9 cellular contexts compared by ENCODE assay signal in genomic region chr6:40789143-40789764, GRCh38.
DNase-seq lines count a peak whose midpoint lies in the region; ATAC-seq and TF ChIP-seq lines count a peak whose summit lies in the region.
"Had no signal": no experiment of that assay in that cellular context is flagged by ENCODE, and none has a peak within 500 bp of the region (broad histone marks: within the 10 kb centered on the region; RNA-seq: fewer than 3 reads in every experiment).

No MANE protein-coding gene starts in this region.

- H3K27ac ChIP-seq in mammary epithelial cell (ENCODE audit: insufficient read depth, low read depth, low read length) (no peak overlapping the region), thymus (ENCODE audit: low read depth) (peak overlapping the region; percentile 11)

- H3K4me1 Mint-ChIP-seq in MCF 10A (ENCODE audit: insufficient read depth, unreplicated experiment), result no peaks in the 10 kb centered on the region
- H3K4me1 Mint-ChIP-seq in T-helper 2 cell treated with Interferon-gamma antibody and Interleukin-4, amounts not matched to agents 5 μg/mL and 100 μg/mL, for 36 hours (ENCODE audit: low read depth), result peaks cover 17% of the 10 kb centered on the region
- peaks cover 16% of the 10 kb centered on the region for H3K4me1 Mint-ChIP-seq in glutamatergic neuron (ENCODE audit: low read depth, unreplicated experiment)

- H3K9me3 ChIP-seq in mammary epithelial cell (replicated peaks; ENCODE audit: insufficient read depth, low read length), result no peaks in the 10 kb centered on the region
- no peaks in the 10 kb centered on the region for H3K9me3 ChIP-seq in thymus (ENCODE audit: control insufficient read depth)

- no peaks in the 10 kb centered on the region for H3K79me2 ChIP-seq in mammary epithelial cell (ENCODE audit: insufficient read depth, low read length)

- dilution Hi-C loops in mammary epithelial cell (cut with HindIII; ENCODE audit: low sequenced_read_pairs), result no loop called here

- BruUV-seq in mammary epithelial cell (replicated peaks; lab: Mats Ljungman, UMichigan), result no TSS peak
- BruUV-seq in MCF 10A (replicated peaks; lab: Mats Ljungman, UMichigan), result no TSS peak

- H3K36me3 ChIP-seq in mammary epithelial cell (ENCODE audit: insufficient read depth, low read length) (no peaks in the 10 kb centered on the region), thymus (ENCODE audit: control insufficient read depth, insufficient read depth) (no peaks in the 10 kb centered on the region)

- H3K27me3 Mint-ChIP-seq in MCF 10A (ENCODE audit: insufficient read depth, unreplicated experiment), result no peaks in the 10 kb centered on the region
- H3K27me3 Mint-ChIP-seq in T-helper 2 cell treated with Interferon-gamma antibody and Interleukin-4, amounts not matched to agents 5 μg/mL and 100 μg/mL, for 36 hours (ENCODE audit: low read depth), result peaks cover 3% of the 10 kb centered on the region
- H3K27me3 Mint-ChIP-seq in glutamatergic neuron (ENCODE audit: unreplicated experiment), result peaks cover 5% of the 10 kb centered on the region

- H3K4me3 ChIP-seq in mammary epithelial cell (replicated peaks in 1 of 3; ENCODE audit: insufficient read depth in 1 of 3, low read depth in 2 of 3, low read length in 3 of 3), result no peak overlapping the region
- H3K4me3 ChIP-seq in thymus (ENCODE audit: low read length), result no peak overlapping the region

- in situ Hi-C loops in mammary epithelial cell (cut with MboI; ENCODE audit: low sequenced_read_pairs in 2 of 2), result no loop called here

- H3K27me3 ChIP-seq in mammary epithelial cell (ENCODE audit: insufficient read depth, low read length), result no peaks in the 10 kb centered on the region
- H3K27me3 ChIP-seq in thymus (ENCODE audit: control insufficient read depth, insufficient read depth), result no peaks in the 10 kb centered on the region

- POLR2A ChIA-PET in MCF 10A (lab: Yijun Ruan, JAX), result no interaction called here

- DNase-seq in mammary epithelial cell, result no peak
- no peak for DNase-seq in MCF 10A (ENCODE audit: unreplicated experiment)
- peak; percentile 10 for DNase-seq in T-helper 2 cell treated with Interferon-gamma antibody and Interleukin-4, amounts not matched to agents 5 μg/mL and 100 μg/mL, for 36 hours (ENCODE audit: low spot score)
- DNase-seq in glutamatergic neuron, result no peak
- no peak for DNase-seq in Ammon's horn (ENCODE audit: low spot score)
- DNase-seq in HUDEP-2 (lab: John Stamatoyannopoulos, UW; ENCODE audit: unreplicated experiment in 76 of 76), result no peak
- DNase-seq: caudate nucleus had no signal

- ATAC-seq in HG03025 (IDR thresholded peaks at IDR 0.05; ENCODE audit: low FRiP score, unreplicated experiment), result no peak

- no peak overlapping the region for H3K9ac ChIP-seq in mammary epithelial cell (ENCODE audit: insufficient read depth, low read length)

- H2AFZ ChIP-seq in mammary epithelial cell (ENCODE audit: low read depth, low read length), result peak overlapping the region; percentile 26

- CTCF ChIA-PET in mammary epithelial cell (lab: Charles Lee; ENCODE audit: low non-redundant PET) (no interaction called here), MCF 10A (lab: Yijun Ruan, JAX) (no interaction called here)

- H3K4me2 ChIP-seq in mammary epithelial cell (ENCODE audit: insufficient read depth, low read depth, low read length), result no peak overlapping the region

- H3K4me3 Mint-ChIP-seq in MCF 10A (ENCODE audit: unreplicated experiment), result no peak overlapping the region
- peak overlapping the region; percentile 30 for H3K4me3 Mint-ChIP-seq in T-helper 2 cell treated with Interferon-gamma antibody and Interleukin-4, amounts not matched to agents 5 μg/mL and 100 μg/mL, for 36 hours
- H3K4me3 Mint-ChIP-seq in glutamatergic neuron (ENCODE audit: unreplicated experiment), result no peak overlapping the region

- TF ChIP-seq CTCF in mammary epithelial cell (conservative IDR thresholded peaks at IDR 0.05 in 1 of 2, IDR thresholded peaks at IDR 0.05 in 1 of 2; ENCODE audit: extremely low read depth in 1 of 2, insufficient read depth in 1 of 2, low read depth in 1 of 2, low read length in 2 of 2), result no peak
- TF ChIP-seq CTCF in MCF 10A (IDR thresholded peaks at IDR 0.05; ENCODE audit: unreplicated experiment), result no peak
- no peak for TF ChIP-seq CTCF in glutamatergic neuron (IDR thresholded peaks at IDR 0.05; ENCODE audit: partially characterized antibody, unreplicated experiment)

- peaks cover 11% of the 10 kb centered on the region for H3K4me1 ChIP-seq in mammary epithelial cell (ENCODE audit: insufficient read depth, low read length)
- no peaks in the 10 kb centered on the region for H3K4me1 ChIP-seq in thymus (ENCODE audit: control insufficient read depth, insufficient read depth, low read length)

- WGBS in mammary epithelial cell (ENCODE audit: low coverage, missing lambda C conversion rate), result 56% methylated on average over 6 of the region's 7 CpGs
- 55% methylated on average over 7 of the region's 7 CpGs for WGBS in thymus

- intact Hi-C loops in mammary epithelial cell (cut with micrococcal nuclease), result no loop called here
- intact Hi-C loops in MCF 10A (cut with micrococcal nuclease), result no loop called here

- H4K20me1 ChIP-seq in mammary epithelial cell (ENCODE audit: insufficient read depth, low read length), result no peaks in the 10 kb centered on the region

- no peaks in the 10 kb centered on the region for H3K36me3 Mint-ChIP-seq in MCF 10A (ENCODE audit: insufficient read depth, unreplicated experiment)
- peaks cover 3% of the 10 kb centered on the region for H3K36me3 Mint-ChIP-seq in T-helper 2 cell treated with Interferon-gamma antibody and Interleukin-4, amounts not matched to agents 5 μg/mL and 100 μg/mL, for 36 hours (ENCODE audit: low read depth)
- no peaks in the 10 kb centered on the region for H3K36me3 Mint-ChIP-seq in glutamatergic neuron (ENCODE audit: unreplicated experiment)

- H3K27ac Mint-ChIP-seq in MCF 10A (ENCODE audit: low read depth, unreplicated experiment) (no peak overlapping the region), glutamatergic neuron (ENCODE audit: unreplicated experiment) (peak overlapping the region; percentile 79)
- peak overlapping the region; percentile 83 for H3K27ac Mint-ChIP-seq in T-helper 2 cell treated with Interferon-gamma antibody and Interleukin-4, amounts not matched to agents 5 μg/mL and 100 μg/mL, for 36 hours

- H3K9me3 Mint-ChIP-seq in MCF 10A (ENCODE audit: unreplicated experiment), result peaks cover 7% of the 10 kb centered on the region
- H3K9me3 Mint-ChIP-seq in T-helper 2 cell treated with Interferon-gamma antibody and Interleukin-4, amounts not matched to agents 5 μg/mL and 100 μg/mL, for 36 hours, result no peaks in the 10 kb centered on the region
- peaks cover 2% of the 10 kb centered on the region for H3K9me3 Mint-ChIP-seq in glutamatergic neuron (ENCODE audit: unreplicated experiment)
